12 cellular contexts compared by ENCODE assay signal in genomic region chr6:107894821-107895396, GRCh38.
A peak's percentile ranks its signal among the peaks of the same experiment; 100 is the strongest.
DNase-seq lines count a peak whose midpoint lies in the region; ATAC-seq and TF ChIP-seq lines count a peak whose summit lies in the region.
"Had no signal": no experiment of that assay in that cellular context is flagged by ENCODE, and none has a peak within 500 bp of the region (broad histone marks: within the 10 kb centered on the region; RNA-seq: fewer than 3 reads in every experiment).

No MANE protein-coding gene starts in this region.

- no peak overlapping the region for H2BK12ac ChIP-seq in mesenchymal stem cell (ENCODE audit: low read length in 2 of 2)

- no peak overlapping the region for H2BK120ac ChIP-seq in mesenchymal stem cell (ENCODE audit: low read depth, low read length)

- no peak overlapping the region for H4K8ac ChIP-seq in mesenchymal stem cell (ENCODE audit: low read length)

- no peak overlapping the region for H3K9ac ChIP-seq in mesenchymal stem cell (ENCODE audit: low read length)
- H3K9ac ChIP-seq: parathyroid adenoma had no signal

- H3K4me3 ChIP-seq in fibroblast of villous mesenchyme (ENCODE audit: low read depth, low read length): no peak overlapping the region
- no peak overlapping the region for H3K4me3 ChIP-seq in mesenchymal stem cell (ENCODE audit: insufficient read depth in 1 of 2, low read depth in 1 of 2, low read length in 2 of 2)
- H3K4me3 ChIP-seq: upper lobe of left lung had no signal

- H3K18ac ChIP-seq in mesenchymal stem cell (ENCODE audit: low read depth in 1 of 2, low read length in 2 of 2): no peak overlapping the region

- ATAC-seq in GM19395 (IDR thresholded peaks at IDR 0.05; ENCODE audit: unreplicated experiment) (peak; percentile 67), HG03135 (IDR thresholded peaks at IDR 0.05; ENCODE audit: unreplicated experiment) (no peak)
- ATAC-seq: activated T-cell treated with anti-CD3 and anti-CD28 coated beads, Interleukin-2, amount 50 U/mL, for 4 hours had no signal

- no peak overlapping the region for H3K27ac ChIP-seq in mesenchymal stem cell (ENCODE audit: low read length, poor library complexity, severe bottlenecking)
- H3K27ac ChIP-seq: parathyroid adenoma had no signal

- H3K27me3 ChIP-seq in mesenchymal stem cell (ENCODE audit: control insufficient read depth in 1 of 2, insufficient read depth in 1 of 2, low read length in 2 of 2): no peaks in the 10 kb centered on the region
- H3K27me3 ChIP-seq: upper lobe of left lung had no signal

- H3K36me3 ChIP-seq in mesenchymal stem cell (ENCODE audit: control insufficient read depth in 1 of 2, insufficient read depth in 2 of 2, low read depth in 1 of 2, low read length in 2 of 2): peaks cover 17 to 87% of the 10 kb centered on the region in 2 experiments

- no peak overlapping the region for H2BK15ac ChIP-seq in mesenchymal stem cell (ENCODE audit: low read depth, poor library complexity, severe bottlenecking)

- no peak overlapping the region for H2BK5ac ChIP-seq in mesenchymal stem cell (ENCODE audit: low read depth, low read length, poor library complexity, severe bottlenecking)

- DNase-seq in A172 (ENCODE audit: low spot score) (peak; percentile 4), NOMO-1 (lab: John Stamatoyannopoulos, UW; ENCODE audit: unreplicated experiment in 2 of 2) (peak; percentile 66 to 93), fibroblast of villous mesenchyme (ENCODE audit: low read depth) (peak; percentile 20), mesenchymal stem cell (no peak), AG08395 (ENCODE audit: low spot score) (no peak), DMS53 (lab: John Stamatoyannopoulos, UW) (no peak)
- DNase-seq: activated T-cell treated with anti-CD3 and anti-CD28 coated beads, Interleukin-2, amount 50 U/mL, for 4 hours; NCI-H82 had no signal

- no peak overlapping the region for H2AK5ac ChIP-seq in mesenchymal stem cell (ENCODE audit: low read length, severe bottlenecking)

- H3K79me1 ChIP-seq in mesenchymal stem cell (replicated peaks; ENCODE audit: low read length, poor library complexity, severe bottlenecking): peaks cover 7% of the 10 kb centered on the region

- H4K91ac ChIP-seq in mesenchymal stem cell (ENCODE audit: low read length): no peak overlapping the region

- H2AFZ ChIP-seq in mesenchymal stem cell (ENCODE audit: low read depth, low read length): no peak overlapping the region
- H2AFZ ChIP-seq: parathyroid adenoma had no signal

- no peaks in the 10 kb centered on the region for H3K4me1 ChIP-seq in mesenchymal stem cell (ENCODE audit: control insufficient read depth, insufficient read depth, low read depth, low read length)
- H3K4me1 ChIP-seq: parathyroid adenoma had no signal

- H3K14ac ChIP-seq in mesenchymal stem cell (ENCODE audit: low read length in 2 of 2): no peak overlapping the region

- H3K9me3 ChIP-seq in mesenchymal stem cell (ENCODE audit: control insufficient read depth, low read length): no peaks in the 10 kb centered on the region
- H3K9me3 ChIP-seq: upper lobe of left lung had no signal

- no peak overlapping the region for H3K4me2 ChIP-seq in mesenchymal stem cell (ENCODE audit: low read length, poor library complexity, severe bottlenecking)

- no peak for TF ChIP-seq CTCF in fibroblast of villous mesenchyme (IDR thresholded peaks at IDR 0.05; ENCODE audit: insufficient read depth, low read depth, low read length)

- no peak overlapping the region for H3K4ac ChIP-seq in mesenchymal stem cell (ENCODE audit: low read depth in 1 of 2, low read length in 2 of 2)

- H3K23ac ChIP-seq in mesenchymal stem cell (ENCODE audit: low read length in 2 of 2): no peak overlapping the region

Comparison
In these comparisons a context has a peak if more than half of its experiments do, and no peak if none do; other contexts are left out.
1. DNase-seq: peak in A172 (single experiment), NOMO-1 (2 of 2) and fibroblast of villous mesenchyme (single experiment); none in mesenchymal stem cell (single experiment), AG08395 (single experiment) and DMS53 (single experiment).